In genomic region chr1:6384962-6385672, GRCh38 we compare ENCODE assay signal across 9 cellular contexts. TPM values are rescaled to one million over a fixed set of nuclear protein-coding genes. Genes with fewer than 3 reads are reported as not detected.
A peak's percentile ranks its signal among the peaks of the same experiment; 100 is the strongest.
DNase-seq lines count a peak whose midpoint lies in the region; ATAC-seq and TF ChIP-seq lines count a peak whose summit lies in the region.
"Had no signal": no experiment of that assay in that cellular context is flagged by ENCODE, and none has a peak within 500 bp of the region (broad histone marks: within the 10 kb centered on the region; RNA-seq: fewer than 3 reads in every experiment).

No MANE protein-coding gene starts in this region.

- no TSS peak for BruUV-seq in Calu3 (replicated peaks; lab: Mats Ljungman, UMichigan)

- peak; percentile 3 for ATAC-seq in foreskin keratinocyte
- no peak for ATAC-seq in GM21447 (IDR thresholded peaks at IDR 0.05; ENCODE audit: unreplicated experiment)
- ATAC-seq in HG02610 (IDR thresholded peaks at IDR 0.05; ENCODE audit: unreplicated experiment), result no peak

- no peaks in the 10 kb centered on the region for H3K27me3 ChIP-seq in foreskin keratinocyte
- no peaks in the 10 kb centered on the region for H3K27me3 ChIP-seq in tibial artery

- H3K27ac ChIP-seq in foreskin keratinocyte (peak overlapping the region; percentile 90), tibial artery (no peak overlapping the region)
- H3K27ac ChIP-seq: HL-60 had no signal

- intact Hi-C loops in Calu3 (cut with micrococcal nuclease; ENCODE audit: unreplicated experiment) (no loop called here), tibial artery (cut with DNase I; ENCODE audit: low total_unique reads) (no loop called here)

- H3K9me3 ChIP-seq in tibial artery, result peaks cover 0 to under 1% (median 0%) of the 10 kb centered on the region in 3 donors

- H3K36me3 ChIP-seq in tibial artery, result no peaks in the 10 kb centered on the region

- no peak for TF ChIP-seq CTCF in Calu3 (IDR thresholded peaks at IDR 0.05; ENCODE audit: unreplicated experiment)
- TF ChIP-seq CTCF in foreskin keratinocyte (conservative IDR thresholded peaks at IDR 0.05), result no peak
- TF ChIP-seq CTCF in tibial artery (IDR thresholded peaks at IDR 0.05), result no peak

- CTCF ChIA-PET in Calu3 (lab: Charles Lee), result no interaction called here

- no peak overlapping the region for H3K4me3 ChIP-seq in tibial artery

- peak overlapping the region; percentile 47 for H3K4me3 Mint-ChIP-seq in Calu3 (ENCODE audit: low read depth, unreplicated experiment)

- peaks cover 19% of the 10 kb centered on the region for H3K4me1 Mint-ChIP-seq in Calu3 (ENCODE audit: low read depth, unreplicated experiment)

- H3K36me3 Mint-ChIP-seq in Calu3 (ENCODE audit: insufficient read depth, unreplicated experiment), result peaks cover 5% of the 10 kb centered on the region

- DNase-seq in Calu3 (no peak), SK-MEL-5 (ENCODE audit: low read depth, low spot score) (peak; percentile 28), foreskin keratinocyte (no peak), nucleus accumbens (lab: John Stamatoyannopoulos, UW) (peak in 54 of 56 donors; percentile 14 to 92 (median 68)), tibial artery (no peak)
- DNase-seq in activated CD8-positive, alpha-beta memory T cell treated with anti-CD3 and anti-CD28 coated beads, Interleukin-2, amount 50 U/mL, for 4 hours, result no peak

- no peaks in the 10 kb centered on the region for H3K9me3 Mint-ChIP-seq in Calu3 (ENCODE audit: low read depth, unreplicated experiment)

- in situ Hi-C loops in SK-MEL-5 (cut with HindIII; ENCODE audit: low pct_unique_long_range_greater_than_20kb, low sequenced_read_pairs), result no loop called here

- H3K4me1 ChIP-seq in foreskin keratinocyte (peaks cover 10% of the 10 kb centered on the region), tibial artery (peaks cover 0 to 8% (median 0%) of the 10 kb centered on the region in 4 donors)

- H3K27ac Mint-ChIP-seq in Calu3 (ENCODE audit: unreplicated experiment), result peak overlapping the region; percentile 63

- H3K27me3 Mint-ChIP-seq in Calu3 (ENCODE audit: unreplicated experiment), result no peaks in the 10 kb centered on the region

RNA-seq across cellular contexts. Expression of gene ACOT7, which starts 8.4 kb away (rescaled TPM):
- total RNA-seq in Calu3 (2022) (32.1 and 36.2 TPM in 2 replicates), foreskin keratinocyte (138 and 139 TPM in 2 replicates)
- total RNA-seq in SK-MEL-5 (2014; rRNA removed; shearing (Covaris generic)), result 125 and 132 TPM in 2 replicates
- 282 and 284 TPM in 2 replicates for polyA plus RNA-seq in SK-MEL-5 (2015; cell fraction: cytosol; rRNA removed)
- polyA plus RNA-seq in SK-MEL-5 (2015; cell fraction: nucleus; rRNA removed), result 32.8 and 50.4 TPM in 2 replicates
- polyA plus RNA-seq in foreskin keratinocyte, result 239 and 257 TPM in 2 replicates

RNA-seq across cellular contexts. Expression of gene HES2, which starts 34.6 kb away (rescaled TPM):
- total RNA-seq in Calu3 (2022) (not detected in 2 replicates), foreskin keratinocyte (33.0 and 40.3 TPM in 2 replicates)
- total RNA-seq in SK-MEL-5 (2014; rRNA removed; shearing (Covaris generic)), result 1.1 and 2.4 TPM in 2 replicates
- polyA plus RNA-seq in SK-MEL-5 (2015; cell fraction: cytosol; rRNA removed), result 0.11 and 1.3 TPM in 2 replicates
- polyA plus RNA-seq in SK-MEL-5 (2015; cell fraction: nucleus; rRNA removed), result 0.19 and 2.1 TPM in 2 replicates
- polyA plus RNA-seq in foreskin keratinocyte, result 27.0 and 33.7 TPM in 2 replicates

RNA-seq across cellular contexts. Expression of gene ESPN, which starts 39.5 kb away (rescaled TPM):
- total RNA-seq in Calu3 (2022) (2.2 and 3.4 TPM in 2 replicates), foreskin keratinocyte (1.5 and 2.1 TPM in 2 replicates)
- 0.40 and 0.96 TPM in 2 replicates for total RNA-seq in SK-MEL-5 (2014; rRNA removed; shearing (Covaris generic))
- polyA plus RNA-seq in SK-MEL-5 (2015; cell fraction: cytosol; rRNA removed), result 0.24 and 3.5 TPM in 2 replicates
- polyA plus RNA-seq in SK-MEL-5 (2015; cell fraction: nucleus; rRNA removed), result 0.65 and 0.84 TPM in 2 replicates
- polyA plus RNA-seq in foreskin keratinocyte, result 2.5 and 2.8 TPM in 2 replicates

Comparison
In these comparisons a context has a peak if more than half of its experiments do, and no peak if none do; other contexts are left out.
1. DNase-seq: peak in SK-MEL-5 (single experiment) and nucleus accumbens (54 of 56); none in Calu3 (single experiment), foreskin keratinocyte (0 of 2), tibial artery (0 of 2) and activated CD8-positive, alpha-beta memory T cell treated with anti-CD3 and anti-CD28 coated beads, Interleukin-2, amount 50 U/mL, for 4 hours (single experiment).